In the genomic region with DNA sequence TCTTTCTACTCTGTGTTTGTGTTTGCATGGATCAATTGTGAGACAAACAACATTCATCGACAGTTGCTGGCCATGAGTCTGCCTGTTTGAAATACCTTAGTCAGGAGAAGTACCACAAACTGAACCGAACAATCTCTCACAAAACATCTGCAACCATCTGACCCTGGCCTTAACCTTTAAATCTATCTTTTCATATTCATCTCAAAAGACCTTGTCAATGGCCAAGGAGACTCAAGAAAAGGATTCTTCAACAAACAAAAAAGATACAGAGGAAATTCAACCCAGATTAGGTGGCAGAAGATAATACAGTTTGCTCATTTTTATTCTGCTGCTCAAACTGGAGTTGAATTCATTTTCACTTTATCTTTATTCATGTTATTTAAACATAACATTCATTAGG, we compare ENCODE assay signal across 23 cellular contexts.
"Had no signal": no experiment of that assay in that cellular context is flagged by ENCODE, and none has a peak within 500 bp of the region (broad histone marks: within the 10 kb centered on the region; RNA-seq: fewer than 3 reads in every experiment).

No MANE protein-coding gene starts in this region.

- H3K4me2 ChIP-seq: hepatocyte had no signal

- H3K9me3 ChIP-seq: heart right ventricle, left ventricle myocardium inferior, pancreas, prostate gland, spleen, stomach, thoracic aorta, tibial artery, upper lobe of right lung had no signal

- H3K27ac ChIP-seq: heart right ventricle, hepatocyte, left ventricle myocardium inferior, pancreas, prostate gland, spleen, stomach, thoracic aorta, tibial artery, upper lobe of right lung had no signal

- FAIRE-seq: pancreas, small intestine, urothelium cell line had no signal

- H3K4me1 ChIP-seq: heart right ventricle, left ventricle myocardium inferior, pancreas, prostate gland, spleen, stomach, tibial artery, upper lobe of right lung had no signal

- H3K4me3 ChIP-seq: heart right ventricle, hepatocyte, left ventricle myocardium inferior, lung, pancreas, prostate gland, spleen, stomach, thoracic aorta, tibial artery, upper lobe of right lung had no signal

- H3K27me3 ChIP-seq: hepatocyte, spleen, stomach, tibial artery, upper lobe of right lung had no signal

- DNase-seq: heart right ventricle; islet precursor cell; left ventricle myocardium inferior; mesendoderm; naive thymus-derived CD4-positive, alpha-beta T cell; nucleus accumbens; pancreas; posterior cingulate gyrus; retina; right cardiac atrium; small intestine; spleen; stimulated activated CD4-positive, alpha-beta T cell treated with anti-CD3 and anti-CD28 coated beads, Interleukin-4, amount 100 ng/mL, for 24 hours; stimulated activated naive CD4-positive, alpha-beta T cell treated with Interleukin-2 at 50 U/mL for 16 hours; stomach; tibial artery; trophoblast cell; upper lobe of right lung had no signal

- H2AFZ ChIP-seq: hepatocyte had no signal

- H3K36me3 ChIP-seq: heart right ventricle, left ventricle myocardium inferior, pancreas, prostate gland, spleen, stomach, thoracic aorta, tibial artery, upper lobe of right lung had no signal

- H3K79me2 ChIP-seq: hepatocyte had no signal
